In the genomic region with DNA sequence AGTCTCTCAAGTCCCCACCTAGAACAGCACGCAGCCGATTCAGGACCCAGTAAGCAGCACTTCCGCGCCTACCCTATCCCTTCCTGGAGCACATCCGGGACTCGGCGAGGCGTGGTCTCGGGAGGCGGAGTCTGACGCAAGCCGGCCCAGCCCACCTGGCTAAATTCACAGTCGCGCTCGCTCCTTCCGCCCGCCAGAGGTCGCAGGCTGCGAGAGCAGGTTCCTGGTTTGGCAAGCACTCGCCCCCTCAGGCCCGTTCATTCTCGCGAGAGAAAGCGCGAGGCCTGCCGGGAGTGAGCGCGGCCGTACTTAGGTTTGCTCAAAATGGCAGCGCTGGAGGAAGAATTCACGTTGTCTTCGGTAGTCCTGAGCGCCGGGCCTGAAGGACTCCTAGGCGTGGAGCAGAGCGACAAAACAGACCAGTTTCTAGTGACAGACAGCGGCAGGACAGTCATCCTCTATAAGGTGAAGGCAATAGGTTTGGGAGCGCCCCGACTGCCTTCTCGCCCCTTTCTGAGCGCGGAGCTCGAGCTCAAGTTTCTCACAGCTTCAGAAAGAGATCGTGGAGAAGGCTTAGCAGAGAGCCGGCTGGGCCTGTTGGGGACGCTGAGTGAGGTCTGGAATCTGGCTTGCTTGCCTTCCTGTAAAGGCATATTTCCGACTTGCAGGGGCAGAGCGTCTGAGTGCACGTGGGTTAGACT, we compare ENCODE assay signal across 8 cellular contexts. TPM values are rescaled to one million over a fixed set of nuclear protein-coding genes. Genes with fewer than 3 reads are reported as not detected.
DNase-seq lines count a peak whose midpoint lies in the region; ATAC-seq, FAIRE-seq and TF ChIP-seq lines count a peak whose summit lies in the region.

A gene (plus strand): TSS at position 313 of the 701 bp plus-strand sequence. CDS start 12 bp downstream, at position 325.

- H3K9me3 ChIP-seq in adipocyte (ENCODE audit: control insufficient read depth, low read length), result no peaks in the 10 kb centered on the region
- no peaks in the 10 kb centered on the region for H3K9me3 ChIP-seq in parathyroid adenoma (ENCODE audit: control insufficient read depth, low read length)
- no peaks in the 10 kb centered on the region for H3K9me3 ChIP-seq in tibial nerve

- H3K36me3 ChIP-seq in adipocyte (ENCODE audit: control insufficient read depth, insufficient read depth, low read length, severe bottlenecking) (peaks cover 25% of the 10 kb centered on the region), parathyroid adenoma (ENCODE audit: control insufficient read depth, insufficient read depth, low read length) (no peaks in the 10 kb centered on the region), tibial nerve (peaks cover 0 to 25% (median 10%) of the 10 kb centered on the region in 3 donors)

- peak within 1 kb of the TSS; percentile 85 for H3K27ac ChIP-seq in parathyroid adenoma
- H3K27ac ChIP-seq in tibial nerve, result peak within 1 kb of the TSS; percentile 82 to 93 (median 90)

- H3K4me1 ChIP-seq in adipocyte (ENCODE audit: control insufficient read depth, insufficient read depth, low read length), result peaks cover 16% of the 10 kb centered on the region
- H3K4me1 ChIP-seq in parathyroid adenoma, result peaks cover 7% of the 10 kb centered on the region
- H3K4me1 ChIP-seq in tibial nerve, result peaks cover 0 to 22% (median 12%) of the 10 kb centered on the region in 4 donors

- TF ChIP-seq CTCF in parathyroid adenoma (IDR thresholded peaks at IDR 0.05), result peak; percentile 98
- peak; percentile 80 to 99 (median 97) for TF ChIP-seq CTCF in tibial nerve (IDR thresholded peaks at IDR 0.05)

- DNase-seq in GM12891 (ENCODE audit: insufficient read length, low spot score) (peak; percentile 80), NCI-H1436 (lab: John Stamatoyannopoulos, UW) (peak; percentile 99), T follicular helper cell (ENCODE audit: low read depth) (peak; percentile 100), adipocyte (ENCODE audit: low read depth) (peak; percentile 100), Right ventricle myocardium superior (peak; percentile 100), tibial nerve (ENCODE audit: low spot score in 2 of 2) (peak; percentile 98 to 99)

- no peaks in the 10 kb centered on the region for H3K27me3 ChIP-seq in adipocyte (replicated peaks; ENCODE audit: control insufficient read depth, insufficient read depth, low read length)
- no peaks in the 10 kb centered on the region for H3K27me3 ChIP-seq in parathyroid adenoma (ENCODE audit: control insufficient read depth, insufficient read depth, low read length)
- no peaks in the 10 kb centered on the region for H3K27me3 ChIP-seq in tibial nerve

- H3K79me2 ChIP-seq in parathyroid adenoma, result peaks cover 8% of the 10 kb centered on the region

- H2AFZ ChIP-seq in parathyroid adenoma, result peak within 1 kb of the TSS; percentile 99

- 1 to 2% methylated on average over 44 to 46 of the region's 49 CpGs for WGBS in tibial nerve, 2 donors

- peak; percentile 99 for FAIRE-seq in GM12891 (lab: Jason Lieb, UNC)

- intact Hi-C loops in Right ventricle myocardium superior (cut with DNase I), result loop anchor here (10.0 kb wide), 1 partner anchor 107 kb away; a partner anchor contains a TSS

- TF ChIP-seq POLR2A in GM12891 (IDR thresholded peaks at IDR 0.05; ENCODE audit: low read depth, low read length) (peak; percentile 98), tibial nerve (IDR thresholded peaks at IDR 0.05) (peak; percentile 46 to 85)

- peak; percentile 96 for TF ChIP-seq EP300 in tibial nerve (IDR thresholded peaks at IDR 0.05)

- ATAC-seq in HG02840 (IDR thresholded peaks at IDR 0.05; ENCODE audit: low FRiP score, unreplicated experiment) (peak; percentile 97), Right ventricle myocardium superior (ENCODE audit: poor library complexity) (peak; percentile 99)

- peak within 1 kb of the TSS; percentile 96 for H3K4me3 ChIP-seq in adipocyte (ENCODE audit: low read length)
- peak within 1 kb of the TSS; percentile 94 for H3K4me3 ChIP-seq in parathyroid adenoma (ENCODE audit: low read depth, low read length)
- peak within 1 kb of the TSS; percentile 81 to 91 (median 88) for H3K4me3 ChIP-seq in tibial nerve

- peak within 1 kb of the TSS; percentile 99 for H3K4me2 ChIP-seq in parathyroid adenoma (ENCODE audit: low read length)

- H3K9ac ChIP-seq in adipocyte (ENCODE audit: low read length), result peak within 1 kb of the TSS; percentile 99
- H3K9ac ChIP-seq in parathyroid adenoma, result peak within 1 kb of the TSS; percentile 85

TF ChIP-seq in GM12891, 5 proteins besides CTCF, POLR2A, EP300 and RAD21:
- TF ChIP-seq POLR2AphosphoS5 (IDR thresholded peaks at IDR 0.05; ENCODE audit: low read depth, low read length) (peak; percentile 97), TAF1 (IDR thresholded peaks at IDR 0.05; ENCODE audit: low read depth, low read length) (peak; percentile 89), POU2F2 (IDR thresholded peaks at IDR 0.05; ENCODE audit: low read depth, low read length) (peak; percentile 78), SPI1 (IDR thresholded peaks at IDR 0.05; ENCODE audit: low read depth, low read length) (peak; percentile 49), PAX5 (IDR thresholded peaks at IDR 0.05; ENCODE audit: insufficient read depth, low read length, severe bottlenecking) (peak; percentile 11)

RNA-seq across cellular contexts. Expression of the gene that starts here (rescaled TPM):
- 29.6 TPM for polyA plus RNA-seq in GM12891 (2012; ENCODE audit: low read depth, missing spikeins)
- total RNA-seq in Right ventricle myocardium superior, result 22.6 TPM
- total RNA-seq in tibial nerve, result 10 to 100 TPM; 21.6 to 35.8 (median 32.1) TPM

Comparison
In these comparisons a context has a peak if more than half of its experiments do, and no peak if none do; other contexts are left out.
1. Peak in every context shown above with its lines: DNase-seq, ATAC-seq, H3K4me3 ChIP-seq and H3K27ac ChIP-seq.